In genomic region chr3:7144696-7145308, GRCh38 we compare ENCODE assay signal across 8 cellular contexts.
A peak's percentile ranks its signal among the peaks of the same experiment; 100 is the strongest.
DNase-seq lines count a peak whose midpoint lies in the region; ATAC-seq and TF ChIP-seq lines count a peak whose summit lies in the region.

No MANE protein-coding gene starts in this region.

- no peaks in the 10 kb centered on the region for H3K4me1 Mint-ChIP-seq in stimulated activated naive CD8-positive, alpha-beta T cell treated with anti-CD3 and anti-CD28 coated beads, Interleukin-15, amount 100 ng/mL, for 72 hours

- no peak overlapping the region for H3K27ac Mint-ChIP-seq in stimulated activated naive CD8-positive, alpha-beta T cell treated with anti-CD3 and anti-CD28 coated beads, Interleukin-15, amount 100 ng/mL, for 72 hours

- TF ChIP-seq CTCF in epithelial cell of esophagus (IDR thresholded peaks at IDR 0.05; ENCODE audit: insufficient read depth, low read depth, low read length, missing control alignments) = peak; percentile 70
- no peak for TF ChIP-seq CTCF in omental fat pad (IDR thresholded peaks at IDR 0.05)

- no peak overlapping the region for H3K4me3 ChIP-seq in epithelial cell of esophagus (ENCODE audit: low read length)

- peak; percentile 86 for ATAC-seq in GM19035 (IDR thresholded peaks at IDR 0.05; ENCODE audit: unreplicated experiment)
- ATAC-seq in stimulated activated naive CD8-positive, alpha-beta T cell treated with anti-CD3 and anti-CD28 coated beads, Interleukin-15, amount 100 ng/mL, for 72 hours = no peak
- ATAC-seq in omental fat pad (ENCODE audit: low FRiP score) = no peak

- DNase-seq in ACHN (peak; percentile 45), LoVo (ENCODE audit: low spot score) (peak; percentile 3), epithelial cell of esophagus (ENCODE audit: low read depth) (peak; percentile 13), ureter (ENCODE audit: low spot score) (no peak), omental fat pad (ENCODE audit: low spot score) (no peak)
- DNase-seq in activated T-cell treated with anti-CD3 and anti-CD28 coated beads, Interleukin-2, amount 50 U/mL, for 48 hours = no peak
- DNase-seq in stimulated activated naive CD8-positive, alpha-beta T cell treated with anti-CD3 and anti-CD28 coated beads, Interleukin-15, amount 100 ng/mL, for 72 hours = no peak

- H3K27me3 Mint-ChIP-seq in stimulated activated naive CD8-positive, alpha-beta T cell treated with anti-CD3 and anti-CD28 coated beads, Interleukin-15, amount 100 ng/mL, for 72 hours = no peaks in the 10 kb centered on the region

- in situ Hi-C loops in ACHN (cut with HindIII; ENCODE audit: low pct_ligation_motif_present, low pct_unique_long_range_greater_than_20kb, low sequenced_read_pairs) = no loop called here

- H3K9me3 Mint-ChIP-seq in stimulated activated naive CD8-positive, alpha-beta T cell treated with anti-CD3 and anti-CD28 coated beads, Interleukin-15, amount 100 ng/mL, for 72 hours = peaks cover 0 to 4% of the 10 kb centered on the region in 2 donors

- no peak overlapping the region for H3K4me3 Mint-ChIP-seq in stimulated activated naive CD8-positive, alpha-beta T cell treated with anti-CD3 and anti-CD28 coated beads, Interleukin-15, amount 100 ng/mL, for 72 hours

Comparison
In these comparisons a context has a peak if more than half of its experiments do, and no peak if none do; other contexts are left out.
1. DNase-seq: peak in ACHN (single experiment), LoVo (single experiment) and epithelial cell of esophagus (single experiment); none in ureter (single experiment), activated T-cell treated with anti-CD3 and anti-CD28 coated beads, Interleukin-2, amount 50 U/mL, for 48 hours (0 of 2), stimulated activated naive CD8-positive, alpha-beta T cell treated with anti-CD3 and anti-CD28 coated beads, Interleukin-15, amount 100 ng/mL, for 72 hours (0 of 2) and omental fat pad (single experiment).